8 cellular contexts compared by ENCODE assay signal in genomic region chr13:44969858-44970484, GRCh38. TPM values are rescaled to one million over a fixed set of nuclear protein-coding genes. Genes with fewer than 3 reads are reported as not detected.
DNase-seq lines count a peak whose midpoint lies in the region; ATAC-seq, FAIRE-seq and TF ChIP-seq lines count a peak whose summit lies in the region.

No MANE protein-coding gene starts in this region.

- H3K36me3 Mint-ChIP-seq in MCF 10A (ENCODE audit: insufficient read depth, unreplicated experiment) (peaks cover 28% of the 10 kb centered on the region), type B pancreatic cell (peaks cover 6% of the 10 kb centered on the region)

- DNase-seq in GM12865 (ENCODE audit: low read depth) (peak; percentile 19), NCI-H2227 (lab: John Stamatoyannopoulos, UW; ENCODE audit: unreplicated experiment) (peak; percentile 64), MCF 10A (ENCODE audit: unreplicated experiment) (peak; percentile 66), kidney epithelial cell (ENCODE audit: low read depth) (peak; percentile 23), type B pancreatic cell (ENCODE audit: extremely low spot score, unreplicated experiment) (no peak)

- peaks cover 1% of the 10 kb centered on the region for H3K36me3 ChIP-seq in kidney epithelial cell (ENCODE audit: control insufficient read depth, insufficient read depth, low read length)

- no peak overlapping the region for H3K4me3 Mint-ChIP-seq in MCF 10A (ENCODE audit: unreplicated experiment)
- no peak overlapping the region for H3K4me3 Mint-ChIP-seq in type B pancreatic cell

- H3K4me3 ChIP-seq in GM12865 (ENCODE audit: low read depth, low read length) (no peak overlapping the region), kidney epithelial cell (ENCODE audit: low read depth, low read length) (no peak overlapping the region)

- CTCF ChIA-PET in MCF 10A (lab: Yijun Ruan, JAX) = interaction anchor here (0.5 to 4.8 kb wide), 32 partner anchors 13 to 1068 kb away, joined by 3 to 50 read pairs (median 4); no protein-coding TSS in a partner anchor

- H3K4me1 Mint-ChIP-seq in MCF 10A (ENCODE audit: insufficient read depth, unreplicated experiment) (peaks cover 15% of the 10 kb centered on the region), type B pancreatic cell (ENCODE audit: unreplicated experiment) (no peaks in the 10 kb centered on the region)

- FAIRE-seq in A204.1 (lab: Jason Lieb, UNC) = peak; percentile 99

- TF ChIP-seq CTCF in GM12865 (IDR thresholded peaks at IDR 0.05; ENCODE audit: insufficient read depth, low read depth, low read length, missing control alignments) = peak; percentile 51
- peak; percentile 70 for TF ChIP-seq CTCF in MCF 10A (IDR thresholded peaks at IDR 0.05; ENCODE audit: unreplicated experiment)
- TF ChIP-seq CTCF in kidney epithelial cell (IDR thresholded peaks at IDR 0.05; ENCODE audit: insufficient read depth, low read length, poor library complexity, severe bottlenecking) = peak; percentile 71
- TF ChIP-seq CTCF in type B pancreatic cell (conservative IDR thresholded peaks at IDR 0.05) = peak; percentile 93

- H3K27me3 Mint-ChIP-seq in MCF 10A (ENCODE audit: insufficient read depth, unreplicated experiment) (no peaks in the 10 kb centered on the region), type B pancreatic cell (no peaks in the 10 kb centered on the region)

- H3K9me3 Mint-ChIP-seq in MCF 10A (ENCODE audit: unreplicated experiment) (no peaks in the 10 kb centered on the region), type B pancreatic cell (no peaks in the 10 kb centered on the region)

- no peak overlapping the region for H3K27ac Mint-ChIP-seq in MCF 10A (ENCODE audit: low read depth, unreplicated experiment)
- H3K27ac Mint-ChIP-seq in type B pancreatic cell = no peak overlapping the region

- POLR2A ChIA-PET in MCF 10A (lab: Yijun Ruan, JAX) = interaction anchor here (0.7 to 2.3 kb wide), 5 partner anchors 48 to 920 kb away, joined by 3 to 10 read pairs (median 7); no protein-coding TSS in a partner anchor

- ATAC-seq in GM18498 (IDR thresholded peaks at IDR 0.05; ENCODE audit: unreplicated experiment) (no peak), HG03469 (IDR thresholded peaks at IDR 0.05; ENCODE audit: unreplicated experiment) (no peak)

- intact Hi-C loops in MCF 10A (cut with micrococcal nuclease) = loop anchor here (1.0 to 5.0 kb wide), 5 partner anchors 52 to 1063 kb away; partner anchors contain the start of gene TSC22D1

- no TSS peak for BruUV-seq in MCF 10A (replicated peaks; lab: Mats Ljungman, UMichigan)

- no peaks in the 10 kb centered on the region for H3K27me3 ChIP-seq in kidney epithelial cell (ENCODE audit: control insufficient read depth, insufficient read depth, low read length)

RNA-seq across cellular contexts. Expression of gene NUFIP1, which starts 19.3 kb away (rescaled TPM):
- total RNA-seq in MCF 10A (2022) (9.1 and 9.7 TPM in 2 replicates), kidney epithelial cell (6.3 and 6.6 TPM in 2 replicates), type B pancreatic cell (ENCODE audit: low replicate concordance) (6.9 and 8.7 TPM in 2 replicates)

RNA-seq across cellular contexts. Expression of gene GPALPP1, which starts 19.4 kb away (rescaled TPM):
- 21.0 and 22.5 TPM in 2 replicates for total RNA-seq in MCF 10A (2022)
- total RNA-seq in kidney epithelial cell = 26.5 and 26.9 TPM in 2 replicates
- total RNA-seq in type B pancreatic cell (ENCODE audit: low replicate concordance) = 18.9 and 29.3 TPM in 2 replicates
